16 cellular contexts compared by ENCODE assay signal in the genomic region with DNA sequence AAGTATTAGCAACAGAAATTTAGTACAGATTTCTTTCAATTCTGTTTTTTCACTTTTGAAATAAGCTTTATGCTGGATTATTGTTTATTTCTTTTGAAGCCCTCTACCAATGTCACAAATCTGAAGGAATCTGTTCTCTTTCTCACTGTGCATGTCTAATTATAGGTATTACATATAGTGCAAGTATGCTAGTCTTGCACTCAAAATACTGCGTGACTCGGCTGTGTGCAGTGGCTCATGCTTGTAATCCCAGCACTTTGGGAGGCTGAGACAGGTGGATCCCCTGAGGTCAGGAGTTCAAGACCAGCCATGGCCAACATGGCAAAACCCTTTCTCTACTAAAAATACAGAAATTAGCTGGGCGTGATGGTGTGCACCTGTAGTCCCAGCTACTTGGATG.
DNase-seq lines count a peak whose midpoint lies in the region; ATAC-seq and TF ChIP-seq lines count a peak whose summit lies in the region.
"Had no signal": no experiment of that assay in that cellular context is flagged by ENCODE, and none has a peak within 500 bp of the region (broad histone marks: within the 10 kb centered on the region; RNA-seq: fewer than 3 reads in every experiment).

No MANE protein-coding gene starts in this region.

- H3K9me3 Mint-ChIP-seq in GM23338 = no peaks in the 10 kb centered on the region
- H3K9me3 Mint-ChIP-seq in mesothelial cell of epicardium = no peaks in the 10 kb centered on the region
- H3K9me3 Mint-ChIP-seq: CD8-positive, alpha-beta T cell; H9 had no signal

- H3K27me3 Mint-ChIP-seq in GM23338 (ENCODE audit: insufficient read depth, low read depth, poor library complexity) = peaks cover 2% of the 10 kb centered on the region
- peaks cover 8% of the 10 kb centered on the region for H3K27me3 Mint-ChIP-seq in mesothelial cell of epicardium (ENCODE audit: low read depth)

- H3K9me2 ChIP-seq in GM23338 (ENCODE audit: insufficient read depth) = no peaks in the 10 kb centered on the region

- H3K4me3 Mint-ChIP-seq in GM23338 = no peak overlapping the region
- no peak overlapping the region for H3K4me3 Mint-ChIP-seq in mesothelial cell of epicardium
- H3K4me3 Mint-ChIP-seq: CD8-positive, alpha-beta T cell; H9 had no signal

- no peaks in the 10 kb centered on the region for H3K27me3 ChIP-seq in GM23338 (ENCODE audit: insufficient read depth)
- no peaks in the 10 kb centered on the region for H3K27me3 ChIP-seq in brain microvascular endothelial cell (replicated peaks)

- H3K27ac ChIP-seq in GM23338 (ENCODE audit: low read depth) (no peak overlapping the region), brain microvascular endothelial cell (no peak overlapping the region)

- no peak for ATAC-seq in GM23338
- ATAC-seq: CD8-positive, alpha-beta T cell; GM12878; HCT116 had no signal

- in situ Hi-C loops in brain microvascular endothelial cell (cut with HindIII; ENCODE audit: low pct_ligation_motif_present, low sequenced_read_pairs) = no loop called here

- no peaks in the 10 kb centered on the region; the same call in 2 of the 3 replicates for H3K4me1 Mint-ChIP-seq in GM23338
- no peaks in the 10 kb centered on the region for H3K4me1 Mint-ChIP-seq in mesothelial cell of epicardium

- H4K20me1 ChIP-seq in GM23338 (replicated peaks; ENCODE audit: insufficient read depth) = no peaks in the 10 kb centered on the region

- no peaks in the 10 kb centered on the region for H3K36me3 ChIP-seq in GM23338 (ENCODE audit: insufficient read depth)
- no peaks in the 10 kb centered on the region for H3K36me3 ChIP-seq in brain microvascular endothelial cell (replicated peaks)

- DNase-seq in GM10266 (ENCODE audit: extremely low spot score) = peak; percentile 1
- peak; percentile 0 for DNase-seq in GM23338 (ENCODE audit: low spot score)
- DNase-seq in iPS-NIHi11 (ENCODE audit: low spot score) = peak; percentile 0
- DNase-seq in myocyte (ENCODE audit: low read depth) = peak; percentile 19
- no peak for DNase-seq in brain microvascular endothelial cell
- no peak for DNase-seq in mesothelial cell of epicardium (ENCODE audit: low spot score in 2 of 2, unreplicated experiment in 2 of 2)
- DNase-seq in activated T-cell treated with anti-CD3 and anti-CD28 coated beads for 4 hours = no peak
- no peak for DNase-seq in T-helper 2 cell
- DNase-seq: C1 segment of cervical spinal cord; Caco-2; CD8-positive, alpha-beta T cell; DMS153; DND-41; H9 had no signal

- no peak overlapping the region for H2AFZ ChIP-seq in GM23338

- H3K4me2 ChIP-seq in GM23338 = no peak overlapping the region

- no peaks in the 10 kb centered on the region for H3K79me2 ChIP-seq in GM23338 (replicated peaks; ENCODE audit: insufficient read depth)

- no peak for TF ChIP-seq CTCF in GM10266 (IDR thresholded peaks at IDR 0.05; ENCODE audit: control insufficient read depth, insufficient read depth, low read depth, missing control alignments)
- no peak for TF ChIP-seq CTCF in GM23338 (conservative IDR thresholded peaks at IDR 0.05; ENCODE audit: low read depth in 2 of 2)
- TF ChIP-seq CTCF in brain microvascular endothelial cell (IDR thresholded peaks at IDR 0.05; ENCODE audit: low read depth, low read length, missing control alignments) = no peak
- TF ChIP-seq CTCF in mesothelial cell of epicardium (IDR thresholded peaks at IDR 0.05; ENCODE audit: unreplicated experiment) = no peak

- H3K4me3 ChIP-seq in GM23338 = no peak overlapping the region
- H3K4me3 ChIP-seq in brain microvascular endothelial cell (ENCODE audit: low read depth, low read length) = no peak overlapping the region
- H3K4me3 ChIP-seq: GM12878 had no signal

- no peaks in the 10 kb centered on the region for H3F3A ChIP-seq in GM23338 (replicated peaks; ENCODE audit: low read depth)

- H3K27ac Mint-ChIP-seq in GM23338 (no peak overlapping the region), mesothelial cell of epicardium (no peak overlapping the region)
- H3K27ac Mint-ChIP-seq: CD8-positive, alpha-beta T cell; H9 had no signal

- no peaks in the 10 kb centered on the region; the same call in 1 of the 2 replicates for H3K4me1 ChIP-seq in GM23338 (ENCODE audit: insufficient read depth)
- H3K4me1 ChIP-seq: Caco-2 had no signal

- H3K36me3 Mint-ChIP-seq in GM23338 (ENCODE audit: low read depth) (no peaks in the 10 kb centered on the region), mesothelial cell of epicardium (no peaks in the 10 kb centered on the region)
- H3K36me3 Mint-ChIP-seq: CD8-positive, alpha-beta T cell had no signal

TF ChIP-seq in GM23338, 12 proteins besides CTCF, POLR2A, EP300 and RAD21:
- TF ChIP-seq EZH2phosphoT487 (IDR thresholded peaks at IDR 0.05; ENCODE audit: unreplicated experiment) = no peak
- TF ChIP-seq CREB1 (CRISPR knock-in tag; IDR thresholded peaks at IDR 0.05; ENCODE audit: low read depth) = no peak
- TF ChIP-seq, protein P1, sequence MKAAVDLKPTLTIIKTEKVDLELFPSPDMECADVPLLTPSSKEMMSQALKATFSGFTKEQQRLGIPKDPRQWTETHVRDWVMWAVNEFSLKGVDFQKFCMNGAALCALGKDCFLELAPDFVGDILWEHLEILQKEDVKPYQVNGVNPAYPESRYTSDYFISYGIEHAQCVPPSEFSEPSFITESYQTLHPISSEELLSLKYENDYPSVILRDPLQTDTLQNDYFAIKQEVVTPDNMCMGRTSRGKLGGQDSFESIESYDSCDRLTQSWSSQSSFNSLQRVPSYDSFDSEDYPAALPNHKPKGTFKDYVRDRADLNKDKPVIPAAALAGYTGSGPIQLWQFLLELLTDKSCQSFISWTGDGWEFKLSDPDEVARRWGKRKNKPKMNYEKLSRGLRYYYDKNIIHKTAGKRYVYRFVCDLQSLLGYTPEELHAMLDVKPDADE (IDR thresholded peaks at IDR 0.05) = no peak
- TF ChIP-seq, protein P2, sequence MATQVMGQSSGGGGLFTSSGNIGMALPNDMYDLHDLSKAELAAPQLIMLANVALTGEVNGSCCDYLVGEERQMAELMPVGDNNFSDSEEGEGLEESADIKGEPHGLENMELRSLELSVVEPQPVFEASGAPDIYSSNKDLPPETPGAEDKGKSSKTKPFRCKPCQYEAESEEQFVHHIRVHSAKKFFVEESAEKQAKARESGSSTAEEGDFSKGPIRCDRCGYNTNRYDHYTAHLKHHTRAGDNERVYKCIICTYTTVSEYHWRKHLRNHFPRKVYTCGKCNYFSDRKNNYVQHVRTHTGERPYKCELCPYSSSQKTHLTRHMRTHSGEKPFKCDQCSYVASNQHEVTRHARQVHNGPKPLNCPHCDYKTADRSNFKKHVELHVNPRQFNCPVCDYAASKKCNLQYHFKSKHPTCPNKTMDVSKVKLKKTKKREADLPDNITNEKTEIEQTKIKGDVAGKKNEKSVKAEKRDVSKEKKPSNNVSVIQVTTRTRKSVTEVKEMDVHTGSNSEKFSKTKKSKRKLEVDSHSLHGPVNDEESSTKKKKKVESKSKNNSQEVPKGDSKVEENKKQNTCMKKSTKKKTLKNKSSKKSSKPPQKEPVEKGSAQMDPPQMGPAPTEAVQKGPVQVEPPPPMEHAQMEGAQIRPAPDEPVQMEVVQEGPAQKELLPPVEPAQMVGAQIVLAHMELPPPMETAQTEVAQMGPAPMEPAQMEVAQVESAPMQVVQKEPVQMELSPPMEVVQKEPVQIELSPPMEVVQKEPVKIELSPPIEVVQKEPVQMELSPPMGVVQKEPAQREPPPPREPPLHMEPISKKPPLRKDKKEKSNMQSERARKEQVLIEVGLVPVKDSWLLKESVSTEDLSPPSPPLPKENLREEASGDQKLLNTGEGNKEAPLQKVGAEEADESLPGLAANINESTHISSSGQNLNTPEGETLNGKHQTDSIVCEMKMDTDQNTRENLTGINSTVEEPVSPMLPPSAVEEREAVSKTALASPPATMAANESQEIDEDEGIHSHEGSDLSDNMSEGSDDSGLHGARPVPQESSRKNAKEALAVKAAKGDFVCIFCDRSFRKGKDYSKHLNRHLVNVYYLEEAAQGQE (IDR thresholded peaks at IDR 0.05; ENCODE audit: unreplicated experiment) = no peak
- TF ChIP-seq POLR2AphosphoS5 (IDR thresholded peaks at IDR 0.05; ENCODE audit: low read depth) = no peak
- TF ChIP-seq ZNF331 (CRISPR knock-in tag; IDR thresholded peaks at IDR 0.05; ENCODE audit: low read depth) = no peak
TF ChIP-seq in GM23338: peak in this region for 0.

Comparison
In these comparisons a context has a peak if more than half of its experiments do, and no peak if none do; other contexts are left out.
1. DNase-seq: peak in GM10266 (single experiment), GM23338 (single experiment), iPS-NIHi11 (single experiment) and myocyte (single experiment); none in brain microvascular endothelial cell (single experiment), mesothelial cell of epicardium (0 of 2), activated T-cell treated with anti-CD3 and anti-CD28 coated beads for 4 hours (single experiment) and T-helper 2 cell (0 of 5).